12 cellular contexts compared by ENCODE assay signal in genomic region chr17:15091825-15092224, GRCh38.
DNase-seq lines count a peak whose midpoint lies in the region; ATAC-seq and TF ChIP-seq lines count a peak whose summit lies in the region.
"Had no signal": no experiment of that assay in that cellular context is flagged by ENCODE, and none has a peak within 500 bp of the region (broad histone marks: within the 10 kb centered on the region; RNA-seq: fewer than 3 reads in every experiment).

No MANE protein-coding gene starts in this region.

- peak; percentile 61 for TF ChIP-seq CTCF in LNCaP clone FGC (IDR thresholded peaks at IDR 0.05; ENCODE audit: control insufficient read depth, extremely low read depth, insufficient read depth)
- no peak for TF ChIP-seq CTCF in liver (IDR thresholded peaks at IDR 0.05; ENCODE audit: low read depth, low read length, missing input control)
- no peak for TF ChIP-seq CTCF in vagina (IDR thresholded peaks at IDR 0.05)

- H3K9me3 ChIP-seq in liver (ENCODE audit: control insufficient read depth in 4 of 4, low read length in 3 of 4) (no peaks in the 10 kb centered on the region), HAP-1 (no peaks in the 10 kb centered on the region), vagina (no peaks in the 10 kb centered on the region)

- no peaks in the 10 kb centered on the region for H3K9me3 Mint-ChIP-seq in T-cell
- H3K9me3 Mint-ChIP-seq: naive thymus-derived CD4-positive, alpha-beta T cell had no signal

- in situ Hi-C loops in HAP-1 (cut with MboI; ENCODE audit: low sequenced_read_pairs), result no loop called here

- POLR2A ChIA-PET in T-cell (lab: Charles Lee), result no interaction called here

- DNase-seq in Daoy (ENCODE audit: low read depth) (peak; percentile 26), LNCaP clone FGC (ENCODE audit: low read depth) (no peak), astrocyte of the hippocampus (ENCODE audit: low read depth, low spot score) (peak; percentile 7), HAP-1 (ENCODE audit: low spot score in 2 of 2) (no peak), vagina (ENCODE audit: extremely low spot score in 2 of 2) (no peak), T-cell (no peak), NCI-H748 (lab: John Stamatoyannopoulos, UW; ENCODE audit: unreplicated experiment) (no peak)
- DNase-seq: naive thymus-derived CD4-positive, alpha-beta T cell; T-helper 9 cell had no signal

- no peak overlapping the region for H3K9ac ChIP-seq in liver (ENCODE audit: low read depth in 1 of 2, low read length in 2 of 2)

- H3K27ac ChIP-seq in liver (ENCODE audit: low read depth in 1 of 2, low read length in 2 of 2) (no peak overlapping the region), vagina (no peak overlapping the region)

- 74% methylated on average over 2 of the region's 2 CpGs for WGBS in liver

- no peaks in the 10 kb centered on the region for H3K36me3 ChIP-seq in liver (ENCODE audit: control insufficient read depth in 4 of 4, insufficient read depth in 3 of 4, low read depth in 1 of 4, low read length in 3 of 4)
- H3K36me3 ChIP-seq in HAP-1 (replicated peaks), result no peaks in the 10 kb centered on the region
- no peaks in the 10 kb centered on the region for H3K36me3 ChIP-seq in vagina

- H3K4me1 ChIP-seq in liver (ENCODE audit: control insufficient read depth in 4 of 4, insufficient read depth in 4 of 4, low read length in 3 of 4) (no peaks in the 10 kb centered on the region), HAP-1 (no peaks in the 10 kb centered on the region), vagina (no peaks in the 10 kb centered on the region)

- no peak overlapping the region for H3K27ac Mint-ChIP-seq in T-cell
- H3K27ac Mint-ChIP-seq: IgD-negative memory B cell; naive thymus-derived CD4-positive, alpha-beta T cell had no signal

- H3K4me1 Mint-ChIP-seq in T-cell, result no peaks in the 10 kb centered on the region
- H3K4me1 Mint-ChIP-seq: naive thymus-derived CD4-positive, alpha-beta T cell had no signal

- no peak for TF ChIP-seq POLR2A in vagina (IDR thresholded peaks at IDR 0.05)

- H3K27me3 ChIP-seq in liver (ENCODE audit: control insufficient read depth in 4 of 4, insufficient read depth in 4 of 4, low read length in 3 of 4) (peaks cover 0 to 3% (median 1%) of the 10 kb centered on the region in 4 donors), HAP-1 (ENCODE audit: low read depth) (no peaks in the 10 kb centered on the region), vagina (no peaks in the 10 kb centered on the region)

- H3K4me3 ChIP-seq in LNCaP clone FGC (ENCODE audit: low read depth, low read length) (no peak overlapping the region), liver (ENCODE audit: low read depth in 1 of 3, low read length in 3 of 3) (no peak overlapping the region), HAP-1 (no peak overlapping the region), vagina (no peak overlapping the region)
- H3K4me3 ChIP-seq: smooth muscle cell had no signal

- H3K27me3 Mint-ChIP-seq in T-cell, result peaks cover 9 to 22% of the 10 kb centered on the region in 2 donors
- H3K27me3 Mint-ChIP-seq: IgD-negative memory B cell had no signal

- no peaks in the 10 kb centered on the region for H3K36me3 Mint-ChIP-seq in T-cell
- H3K36me3 Mint-ChIP-seq: IgD-negative memory B cell; naive thymus-derived CD4-positive, alpha-beta T cell had no signal

- no peak overlapping the region for H3K4me3 Mint-ChIP-seq in T-cell
- H3K4me3 Mint-ChIP-seq: IgD-negative memory B cell; naive thymus-derived CD4-positive, alpha-beta T cell had no signal

- CTCF ChIA-PET in T-cell (lab: Charles Lee), result no interaction called here

- intact Hi-C loops in vagina (cut with DNase I), result no loop called here

- peak; percentile 53 to 59 for TF ChIP-seq RAD21 in liver (IDR thresholded peaks at IDR 0.05)

- ATAC-seq in T-cell (replicated peaks in 1 of 4), result no peak
- ATAC-seq: naive thymus-derived CD4-positive, alpha-beta T cell had no signal

TF ChIP-seq in liver, 16 proteins besides CTCF, POLR2A, EP300 and RAD21:
- no peak for TF ChIP-seq FOXA1 (IDR thresholded peaks at IDR 0.05)
- no peak for TF ChIP-seq TAF1 (conservative IDR thresholded peaks at IDR 0.05)
- no peak for TF ChIP-seq YY1 (IDR thresholded peaks at IDR 0.05)

Comparison
In these comparisons a context has a peak if more than half of its experiments do, and no peak if none do; other contexts are left out.
1. DNase-seq: peak in Daoy (single experiment) and astrocyte of the hippocampus (single experiment); none in LNCaP clone FGC (single experiment), HAP-1 (0 of 2), vagina (0 of 2), T-cell (0 of 34) and NCI-H748 (single experiment).